8 cellular contexts compared by ENCODE assay signal in genomic region chr1:159924791-159925712, GRCh38. TPM values are rescaled to one million over a fixed set of nuclear protein-coding genes. Genes with fewer than 3 reads are reported as not detected.
DNase-seq lines count a peak whose midpoint lies in the region; ATAC-seq and TF ChIP-seq lines count a peak whose summit lies in the region.

Gene TAGLN2 (minus strand): TSS chr1:159925507. CDS start chr1:159920509, 4,998 bp downstream.

- intact Hi-C loops in A673 (cut with micrococcal nuclease; ENCODE audit: unreplicated experiment) (no loop called here), right lobe of liver (cut with DNase I) (no loop called here)

- POLR2A ChIA-PET in A673 (lab: Charles Lee; ENCODE audit: low non-redundant PET) = interaction anchor here (0.5 to 0.6 kb wide), 2 partner anchors 86 to 125 kb away, joined by 3 read pairs; no protein-coding TSS in a partner anchor

- CTCF ChIA-PET in A673 (lab: Charles Lee) = no interaction called here

- ATAC-seq in GM18520 (IDR thresholded peaks at IDR 0.05; ENCODE audit: unreplicated experiment) = peak; percentile 54
- ATAC-seq in HG03060 (IDR thresholded peaks at IDR 0.05; ENCODE audit: low read depth, unreplicated experiment) = peak; percentile 50
- ATAC-seq in right lobe of liver = peak; percentile 63 to 75 (median 73)

- H3K27ac ChIP-seq in A673 (ENCODE audit: low read depth, low read length, poor library complexity, severe bottlenecking) (peak within 1 kb of the TSS; percentile 76), right lobe of liver (peak within 1 kb of the TSS; percentile 84 to 91 (median 84))

- WGBS in right lobe of liver (ENCODE audit: insufficient coverage, low coverage, low lambda C conversion rate, missing lambda C conversion rate) = 0% methylated on average over 18 of the region's 57 CpGs

- H3K4me1 ChIP-seq in A673 (ENCODE audit: insufficient read depth, low read length, poor library complexity, severe bottlenecking) (peaks cover 19% of the 10 kb centered on the region), right lobe of liver (peaks cover 0 to 26% (median 13%) of the 10 kb centered on the region in 4 donors)

- peak; percentile 89 for TF ChIP-seq POLR2A in right lobe of liver (IDR thresholded peaks at IDR 0.05)

- TF ChIP-seq CTCF in A673 (conservative IDR thresholded peaks at IDR 0.05; ENCODE audit: low read depth, low read length) (no peak), right lobe of liver (IDR thresholded peaks at IDR 0.05) (no peak)

- H3K4me3 ChIP-seq in A673 (ENCODE audit: low read depth, low read length, poor library complexity, severe bottlenecking) (peak within 1 kb of the TSS; percentile 78), right lobe of liver (peak within 1 kb of the TSS; percentile 67 to 91 (median 85))

- H3K27me3 ChIP-seq in A673 (replicated peaks; ENCODE audit: insufficient read depth, low read depth, low read length, poor library complexity) (no peaks in the 10 kb centered on the region), right lobe of liver (no peaks in the 10 kb centered on the region)

- DNase-seq in A673 (ENCODE audit: low spot score) (peak; percentile 90), NCI-H510A (lab: John Stamatoyannopoulos, UW) (peak; percentile 71), dermis blood vessel endothelial cell (peak; percentile 94), right lobe of liver (peak; percentile 90 to 94 (median 92))
- peak; percentile 79 to 86 for DNase-seq in activated CD4-positive, alpha-beta T cell treated with anti-CD3 and anti-CD28 coated beads, Interleukin-2, amount 50 U/mL, for 24 hours (ENCODE audit: low read depth in 1 of 2, low spot score in 1 of 2)
- peak; percentile 87 to 91 for DNase-seq in stimulated activated CD4-positive, alpha-beta T cell treated with anti-CD3 and anti-CD28 coated beads, Interleukin-4, amount 100 ng/mL, for 4 hours

- H3K9me3 ChIP-seq in A673 (ENCODE audit: low read depth, low read length, poor library complexity, severe bottlenecking) = no peaks in the 10 kb centered on the region
- H3K9me3 ChIP-seq in right lobe of liver = no peaks in the 10 kb centered on the region

- no peaks in the 10 kb centered on the region for H3K36me3 ChIP-seq in A673 (ENCODE audit: insufficient read depth, low read length, poor library complexity, severe bottlenecking)
- H3K36me3 ChIP-seq in right lobe of liver = peaks cover 1 to 7% (median 2%) of the 10 kb centered on the region in 4 donors

- BruUV-seq in A673 (replicated peaks; lab: Mats Ljungman, UMichigan) = TSS peak; percentile 34

RNA-seq across cellular contexts. Expression of gene TAGLN2, which starts in this region (rescaled TPM):
- 155 and 198 TPM in 2 replicates for total RNA-seq in A673 (2021)
- total RNA-seq in dermis blood vessel endothelial cell = 276 and 348 TPM in 2 replicates
- total RNA-seq in right lobe of liver = 100 to 1,000 TPM in 3 of 6 experiments, 10 to 100 TPM in 3; 53.2 to 200 (median 117) TPM

Comparison
In these comparisons a context has a peak if more than half of its experiments do, and no peak if none do; other contexts are left out.
1. Peak in every context shown above with its lines: DNase-seq, ATAC-seq, H3K4me3 ChIP-seq and H3K27ac ChIP-seq.